In genomic region chr2:235580401-235581157, GRCh38 we compare ENCODE assay signal across 19 cellular contexts.
DNase-seq lines count a peak whose midpoint lies in the region; ATAC-seq, FAIRE-seq and TF ChIP-seq lines count a peak whose summit lies in the region.
"Had no signal": no experiment of that assay in that cellular context is flagged by ENCODE, and none has a peak within 500 bp of the region (broad histone marks: within the 10 kb centered on the region; RNA-seq: fewer than 3 reads in every experiment).

No MANE protein-coding gene starts in this region.

- no peak for TF ChIP-seq POLR2A in HepG2 (IDR thresholded peaks at IDR 0.05; ENCODE audit: insufficient read depth in 1 of 2, low read depth in 2 of 2, low read length in 2 of 2)
- no peak for TF ChIP-seq POLR2A in right lobe of liver (IDR thresholded peaks at IDR 0.05)
- TF ChIP-seq POLR2A in H1 (IDR thresholded peaks at IDR 0.05; ENCODE audit: control extremely low read depth in 1 of 2, low read depth in 2 of 2, low read length in 2 of 2), result no peak

- H3K4me3 ChIP-seq in HepG2 (replicated peaks in 1 of 3; ENCODE audit: insufficient read depth in 1 of 3, low read depth in 2 of 3, low read length in 3 of 3), result no peak overlapping the region
- H3K4me3 ChIP-seq in right lobe of liver, result no peak overlapping the region
- H3K4me3 ChIP-seq in NT2/D1 (ENCODE audit: insufficient read length, low read depth), result no peak overlapping the region
- H3K4me3 ChIP-seq in H1 (ENCODE audit: extremely low read depth in 1 of 4, insufficient read depth in 2 of 4, low read depth in 3 of 4, low read length in 4 of 4), result no peak overlapping the region
- H3K4me3 ChIP-seq: A549, GM23248 had no signal

- peaks cover 82% of the 10 kb centered on the region for H3K79me2 ChIP-seq in HepG2 (ENCODE audit: insufficient read depth, low read length)
- peaks cover 4 to 76% of the 10 kb centered on the region in 2 experiments for H3K79me2 ChIP-seq in H1 (ENCODE audit: control insufficient read depth in 1 of 2, insufficient read depth in 2 of 2, low read length in 2 of 2)

- no peak overlapping the region for H2BK20ac ChIP-seq in H1 (ENCODE audit: low read length)

- H3K9me3 ChIP-seq in HepG2 (ENCODE audit: low read length) (no peaks in the 10 kb centered on the region), right lobe of liver (no peaks in the 10 kb centered on the region), NT2/D1 (ENCODE audit: insufficient read depth, low read length) (peaks cover 18% of the 10 kb centered on the region; the same call in 1 of the 2 replicates), H1 (ENCODE audit: insufficient read depth in 2 of 2, low read depth in 1 of 2, low read length in 1 of 2) (no peaks in the 10 kb centered on the region; a peak in 2 of 4 replicates)
- H3K9me3 ChIP-seq: A549 had no signal

- H4K20me1 ChIP-seq in HepG2 (ENCODE audit: insufficient read depth, low read length), result peaks cover 31% of the 10 kb centered on the region
- H4K20me1 ChIP-seq in H1 (replicated peaks in 1 of 2; ENCODE audit: control insufficient read depth in 1 of 2, insufficient read depth in 2 of 2, low read length in 2 of 2), result peaks cover 0 to 10% of the 10 kb centered on the region in 2 experiments

- H3K9ac ChIP-seq in HepG2 (ENCODE audit: insufficient read depth, low read depth, low read length) (no peak overlapping the region), NT2/D1 (ENCODE audit: insufficient read length, low read depth) (no peak overlapping the region), H1 (replicated peaks in 1 of 4; ENCODE audit: extremely low read depth in 1 of 4, low read depth in 3 of 4, low read length in 3 of 4) (no peak overlapping the region)
- H3K9ac ChIP-seq: GM23248 had no signal

- H3K4me2 ChIP-seq in HepG2 (ENCODE audit: low read depth, low read length), result no peak overlapping the region
- no peak overlapping the region for H3K4me2 ChIP-seq in H1 (ENCODE audit: insufficient read depth in 1 of 2, low read depth in 2 of 2, low read length in 2 of 2)
- H3K4me2 ChIP-seq: A549 had no signal

- no peak overlapping the region for H3K18ac ChIP-seq in H1 (ENCODE audit: extremely low read depth, low read length)

- in situ Hi-C loops in HepG2 (cut with HindIII; ENCODE audit: extremely low pct_ligation_motif_present, low pct_unique_long_range_greater_than_20kb), result no loop called here

- no peak for TF ChIP-seq RAD21 in HepG2 (CRISPR knock-in tag; IDR thresholded peaks at IDR 0.05)
- no peak for TF ChIP-seq RAD21 in H1 (IDR thresholded peaks at IDR 0.05 in 1 of 2, conservative IDR thresholded peaks at IDR 0.05 in 1 of 2; ENCODE audit: low read depth in 2 of 2, low read length in 2 of 2)

- no peaks in the 10 kb centered on the region for H3K23me2 ChIP-seq in H1 (ENCODE audit: low read depth, low read length)

- peak; percentile 35 for DNase-seq in HepG2 (ENCODE audit: low spot score)
- no peak for DNase-seq in right lobe of liver
- DNase-seq in NT2/D1 (ENCODE audit: low read depth, low spot score), result peak; percentile 18
- no peak for DNase-seq in H1 (ENCODE audit: low read depth in 1 of 2, low spot score in 2 of 2)
- no peak for DNase-seq in left colon
- no peak for DNase-seq in SK-N-DZ (ENCODE audit: low spot score)
- DNase-seq: AML-193; CD4-positive, alpha-beta T cell; DMS153; DMS79; GDM1; GM23248; H7 had no signal

- no peak overlapping the region for H3K23ac ChIP-seq in H1 (ENCODE audit: insufficient read length)

- no peak overlapping the region for H4K91ac ChIP-seq in H1 (replicated peaks; ENCODE audit: insufficient read length, low read length)

- TF ChIP-seq CTCF in HepG2 (CRISPR knock-in tag; IDR thresholded peaks at IDR 0.05) (no peak), right lobe of liver (IDR thresholded peaks at IDR 0.05) (no peak), H1 (IDR thresholded peaks at IDR 0.05; ENCODE audit: control extremely low read depth in 1 of 3, insufficient read depth in 1 of 3, low read depth in 1 of 3, low read length in 3 of 3) (no peak)

- BruUV-seq in HepG2 (replicated peaks; lab: Mats Ljungman, UMichigan), result no TSS peak

- no peak for TF ChIP-seq EP300 in HepG2 (IDR thresholded peaks at IDR 0.05; ENCODE audit: low read depth in 2 of 2, low read length in 2 of 2)
- TF ChIP-seq EP300 in HepG2 (CRISPR knock-in tag; IDR thresholded peaks at IDR 0.05; ENCODE audit: borderline replicate concordance), result no peak
- no peak for TF ChIP-seq EP300 in H1 (IDR thresholded peaks at IDR 0.05; ENCODE audit: borderline replicate concordance in 1 of 2, low read depth in 2 of 2, low read length in 2 of 2)

- H3K36me3 ChIP-seq in HepG2 (replicated peaks in 1 of 2; ENCODE audit: control insufficient read depth in 1 of 2, insufficient read depth in 2 of 2, low read length in 2 of 2) (no peaks in the 10 kb centered on the region), right lobe of liver (no peaks in the 10 kb centered on the region), NT2/D1 (ENCODE audit: insufficient read depth, insufficient read length, low read length) (no peaks in the 10 kb centered on the region), H1 (ENCODE audit: control insufficient read depth in 2 of 4, insufficient read depth in 4 of 4, low read length in 3 of 4) (no peaks in the 10 kb centered on the region)

- H3K14ac ChIP-seq in H1 (ENCODE audit: insufficient read length), result no peak overlapping the region

- CTCF ChIA-PET in HepG2 (lab: Yijun Ruan, JAX; ENCODE audit: low intra/inter-chr PET ratio, low total read pairs) (no interaction called here), H1 (lab: Charles Lee; ENCODE audit: partially characterized antibody) (interaction anchor here (0.8 to 7.2 kb wide), 5 partner anchors 14 to 77 kb away, joined by 3 to 49 read pairs (median 3); no protein-coding TSS in a partner anchor)

- no peak overlapping the region for H3K4ac ChIP-seq in H1 (replicated peaks; ENCODE audit: insufficient read length, low read depth, low read length)

- no peaks in the 10 kb centered on the region for H3K27me3 ChIP-seq in HepG2 (ENCODE audit: control insufficient read depth in 1 of 2, insufficient read depth in 2 of 2, low read length in 2 of 2)
- H3K27me3 ChIP-seq in right lobe of liver, result no peaks in the 10 kb centered on the region
- H3K27me3 ChIP-seq in NT2/D1 (ENCODE audit: insufficient read depth, insufficient read length), result no peaks in the 10 kb centered on the region
- no peaks in the 10 kb centered on the region for H3K27me3 ChIP-seq in H1 (replicated peaks in 1 of 4; ENCODE audit: control insufficient read depth in 3 of 4, extremely low read depth in 1 of 4, insufficient read depth in 3 of 4, low read length in 3 of 4)

- H3K79me1 ChIP-seq in H1 (ENCODE audit: low read depth, low read length), result peaks cover 17% of the 10 kb centered on the region

- H4K5ac ChIP-seq in H1 (ENCODE audit: insufficient read length, low read depth, low read length), result no peak overlapping the region

- FAIRE-seq in HepG2 (lab: Jason Lieb, UNC) (peak; percentile 70), H1 (lab: Jason Lieb, UNC) (peak; percentile 7)
- FAIRE-seq: A549, GM12892, GM18507 had no signal

- H4K8ac ChIP-seq in H1 (ENCODE audit: extremely low read depth, insufficient read depth, low read length), result no peak overlapping the region

- intact Hi-C loops in HepG2 (cut with micrococcal nuclease; ENCODE audit: unreplicated experiment), result no loop called here
- intact Hi-C loops in right lobe of liver (cut with DNase I), result no loop called here
- intact Hi-C loops in left colon (cut with DNase I, micrococcal nuclease), result no loop called here

- H2BK5ac ChIP-seq in H1 (ENCODE audit: low read depth, low read length), result no peak overlapping the region; the same call in 1 of the 2 replicates

- no peak overlapping the region for H2BK120ac ChIP-seq in H1 (replicated peaks; ENCODE audit: low read depth, low read length)

- H2BK15ac ChIP-seq in H1 (ENCODE audit: low read length), result no peak overlapping the region

- H2AK5ac ChIP-seq in H1 (ENCODE audit: low read depth, low read length), result no peak overlapping the region

- peaks cover 97% of the 10 kb centered on the region for H3K4me1 ChIP-seq in HepG2 (ENCODE audit: insufficient read depth, low read length)
- peaks cover 0 to 4% (median 0%) of the 10 kb centered on the region in 4 donors for H3K4me1 ChIP-seq in right lobe of liver
- H3K4me1 ChIP-seq in NT2/D1 (ENCODE audit: insufficient read depth, insufficient read length), result peaks cover 31% of the 10 kb centered on the region
- H3K4me1 ChIP-seq in H1 (replicated peaks in 1 of 4; ENCODE audit: control insufficient read depth in 3 of 4, insufficient read depth in 4 of 4, low read length in 3 of 4), result peaks cover 3 to 23% (median 14%) of the 10 kb centered on the region in 4 experiments; a peak in 6 of 7 replicates
- H3K4me1 ChIP-seq: A549 had no signal

- no peak overlapping the region for H3K56ac ChIP-seq in H1 (replicated peaks; ENCODE audit: insufficient read length, low read depth, low read length)

- H3K27ac ChIP-seq in HepG2 (ENCODE audit: extremely low read length, insufficient read depth, low read length) (no peak overlapping the region), right lobe of liver (no peak overlapping the region), H1 (ENCODE audit: low read depth, low read length) (no peak overlapping the region)
- H3K27ac ChIP-seq: 22Rv1, A549, C4-2B, GM23248 had no signal

- H2AFZ ChIP-seq in HepG2 (ENCODE audit: low read length), result no peak overlapping the region
- H2AFZ ChIP-seq in H1 (ENCODE audit: low read length), result no peak overlapping the region
- H2AFZ ChIP-seq: GM23248 had no signal

- WGBS in HepG2 (ENCODE audit: low lambda C conversion rate), result 65% methylated on average over 7 of the region's 7 CpGs
- 71% methylated on average over 7 of the region's 7 CpGs for WGBS in right lobe of liver (ENCODE audit: insufficient coverage, low coverage, low lambda C conversion rate, missing lambda C conversion rate)
- WGBS in H1 (ENCODE audit: extremely low coverage in 1 of 2, insufficient coverage in 1 of 2, insufficient read length in 1 of 2, insufficient replicate concordance in 2 of 2, low coverage in 1 of 2, low lambda C conversion rate in 2 of 2, missing lambda C conversion rate in 1 of 2), 2 experiments, result 86% methylated on average over 7 of the region's 7 CpGs; no CpG with 5 or more reads in 1 of the 2 experiments

- no peak; the same call in 2 of the 3 replicates for ATAC-seq in HepG2
- no peak for ATAC-seq in right lobe of liver
- no peak for ATAC-seq in HG02678 (IDR thresholded peaks at IDR 0.05; ENCODE audit: unreplicated experiment)
- ATAC-seq in left colon, result no peak
- ATAC-seq: A549 had no signal

- POLR2A ChIA-PET in HepG2 (lab: Yijun Ruan, JAX) (no interaction called here), H1 (lab: Charles Lee; ENCODE audit: partially characterized antibody) (no interaction called here)

- no peak overlapping the region for H2BK12ac ChIP-seq in H1 (ENCODE audit: low read depth, low read length)

TF ChIP-seq in HepG2, 621 proteins besides CTCF, POLR2A, EP300 and RAD21 (continues in another document):
- TF ChIP-seq ETV5 (CRISPR knock-in tag; IDR thresholded peaks at IDR 0.05; ENCODE audit: borderline replicate concordance) (peak; percentile 14; the same call in 1 of the 2 replicates), GATAD2A (CRISPR knock-in tag; IDR thresholded peaks at IDR 0.05) (peak; percentile 78)

Comparison
In these comparisons a context has a peak if more than half of its experiments do, and no peak if none do; other contexts are left out.
1. DNase-seq: peak in HepG2 (single experiment) and NT2/D1 (single experiment); none in right lobe of liver (0 of 3), H1 (0 of 2), left colon (0 of 2) and SK-N-DZ (single experiment).
2. Of the 41 proteins assayed by ChIP-seq in both HepG2 and H1: peak only in HepG2: CEBPB; only in H1: none; in both: none; in neither: 40.